Comparison of ENCODE assay signal across 2 cellular contexts in genomic region chr7:30469303-30469702, GRCh38.
A peak's percentile ranks its signal among the peaks of the same experiment; 100 is the strongest.
TF ChIP-seq lines count a peak whose summit lies in the region.

No MANE protein-coding gene starts in this region.

TF ChIP-seq in HEK293, 187 proteins besides CTCF, POLR2A, EP300 and RAD21 (continued from another document):
- TF ChIP-seq ZNF692 (tag by site-specific recombination; IDR thresholded peaks at IDR 0.05) (peak; percentile 38; the same call in 1 of the 2 replicates), ZFHX2 (tag by site-specific recombination; conservative IDR thresholded peaks at IDR 0.05) (0 out of 2 replicates have a peak, but pooled peaks have one; percentile 25), PRDM4 (tag by site-specific recombination; IDR thresholded peaks at IDR 0.05) (no peak), ZFP37 (tag by site-specific recombination; IDR thresholded peaks at IDR 0.05) (no peak), ZNF398 (tag by site-specific recombination; IDR thresholded peaks at IDR 0.05) (peak; percentile 89)

TF ChIP-seq in SK-N-SH treated with all-trans-retinoic acid at 6 μM for 48 hours, 23 proteins besides CTCF, POLR2A, EP300 and RAD21 (continued from another document):
- no peak for TF ChIP-seq PATZ1 (CRISPR knock-in tag; IDR thresholded peaks at IDR 0.05; ENCODE audit: borderline replicate concordance)
- TF ChIP-seq RARB (CRISPR knock-in tag; IDR thresholded peaks at IDR 0.05), result no peak
